In the genomic region with DNA sequence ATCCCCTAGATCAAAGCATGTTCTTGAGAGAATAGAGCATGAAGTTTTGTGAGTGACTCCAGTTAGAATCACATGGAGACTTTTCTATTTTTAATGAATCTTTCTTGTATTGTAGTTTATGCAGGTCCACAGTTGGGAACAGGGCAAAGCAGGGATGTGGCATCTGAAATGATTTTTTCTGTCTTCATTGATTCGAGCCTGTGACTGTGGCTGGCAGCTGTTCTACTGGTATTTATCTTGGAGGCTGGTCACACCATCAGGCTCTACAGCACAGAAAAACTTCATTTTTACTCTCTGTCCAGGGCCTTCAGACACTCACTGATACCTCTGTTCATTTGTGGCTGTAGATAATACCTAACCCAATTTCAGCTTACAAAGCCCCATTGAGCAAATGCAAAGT, we compare ENCODE assay signal across 29 cellular contexts.
"Had no signal": no experiment of that assay in that cellular context is flagged by ENCODE, and none has a peak within 500 bp of the region (broad histone marks: within the 10 kb centered on the region; RNA-seq: fewer than 3 reads in every experiment).

No MANE protein-coding gene starts in this region.

- ATAC-seq: activated CD4-positive, alpha-beta T cell treated with anti-CD3 and anti-CD28 coated beads for 36 hours; activated CD8-positive, alpha-beta memory T cell treated with anti-CD3 and anti-CD28 coated beads, Interleukin-2, amount 10 ng/mL, durations not matched to agents 7 days and 5 days; activated CD8-positive, alpha-beta T cell treated with anti-CD3 and anti-CD28 coated beads, Interleukin-2, amount 10 ng/mL, durations not matched to agents 7 days and 5 days; activated naive CD8-positive, alpha-beta T cell treated with anti-CD3 and anti-CD28 coated beads, Interleukin-2, amount 50 U/mL, for 24 hours; body of pancreas; effector memory CD8-positive, alpha-beta T cell; foreskin keratinocyte; gastroesophageal sphincter had no signal

- H3K36me3 ChIP-seq: adrenal gland, esophagus muscularis mucosa, gastroesophageal sphincter had no signal

- FAIRE-seq: colon had no signal

- H3K4me3 ChIP-seq: adrenal gland, body of pancreas, esophagus muscularis mucosa, gastroesophageal sphincter had no signal

- H3K27me3 ChIP-seq: adrenal gland, body of pancreas, esophagus muscularis mucosa, foreskin keratinocyte, gastroesophageal sphincter had no signal

- H3K27ac ChIP-seq: adrenal gland, body of pancreas, esophagus muscularis mucosa, foreskin keratinocyte, gastroesophageal sphincter had no signal

- H3K9me3 ChIP-seq: adrenal gland had no signal

- DNase-seq: activated CD4-positive, alpha-beta memory T cell treated with anti-CD3 and anti-CD28 coated beads for 36 hours; activated CD4-positive, alpha-beta T cell treated with anti-CD3 and anti-CD28 coated beads for 36 hours; activated CD4-positive, alpha-beta T cell treated with anti-CD3 and anti-CD28 coated beads, Interleukin-2, amount 10 ng/mL, durations not matched to agents 24 days and 14 days; activated CD4-positive, CD25-positive, alpha-beta regulatory T cell; activated CD4-positive, CD25-positive, alpha-beta regulatory T cell treated with anti-CD3 and anti-CD28 coated beads, Interleukin-2, amount 50 U/mL, for 72 hours; activated CD8-positive, alpha-beta memory T cell treated with anti-CD3 and anti-CD28 coated beads, Interleukin-2, amount 10 ng/mL, durations not matched to agents 7 days and 5 days; activated CD8-positive, alpha-beta memory T cell treated with anti-CD3 and anti-CD28 coated beads, Interleukin-2, amount 50 U/mL, for 4 hours; activated CD8-positive, alpha-beta T cell treated with anti-CD3 and anti-CD28 coated beads, Interleukin-2, amount 10 ng/mL, durations not matched to agents 7 days and 5 days; activated effector memory CD4-positive, alpha-beta T cell treated with anti-CD3 and anti-CD28 coated beads, Interleukin-2, amount 50 U/mL, for 16 hours; activated naive CD4-positive, alpha-beta T cell treated with anti-CD3 and anti-CD28 coated beads for 36 hours; activated naive CD8-positive, alpha-beta T cell treated with anti-CD3 and anti-CD28 coated beads for 36 hours; activated naive CD8-positive, alpha-beta T cell treated with anti-CD3 and anti-CD28 coated beads, Interleukin-2, amount 50 U/mL, for 24 hours; activated T-cell treated with anti-CD3 and anti-CD28 coated beads, Interleukin-2, amount 50 U/mL, for 1 hour; activated T-cell treated with anti-CD3 and anti-CD28 coated beads, Interleukin-2, amount 50 U/mL, for 48 hours; adrenal gland; amygdala; aorta; body of pancreas; caudate nucleus; cortex of kidney; dermis blood vessel endothelial cell; effector CD4-positive, alpha-beta T cell; effector memory CD8-positive, alpha-beta T cell; erythroblast; foreskin keratinocyte; T-helper 2 cell had no signal

- H3K4me1 ChIP-seq: adrenal gland, body of pancreas, esophagus muscularis mucosa, foreskin keratinocyte, gastroesophageal sphincter had no signal
